8 cellular contexts compared by ENCODE assay signal in the genomic region with DNA sequence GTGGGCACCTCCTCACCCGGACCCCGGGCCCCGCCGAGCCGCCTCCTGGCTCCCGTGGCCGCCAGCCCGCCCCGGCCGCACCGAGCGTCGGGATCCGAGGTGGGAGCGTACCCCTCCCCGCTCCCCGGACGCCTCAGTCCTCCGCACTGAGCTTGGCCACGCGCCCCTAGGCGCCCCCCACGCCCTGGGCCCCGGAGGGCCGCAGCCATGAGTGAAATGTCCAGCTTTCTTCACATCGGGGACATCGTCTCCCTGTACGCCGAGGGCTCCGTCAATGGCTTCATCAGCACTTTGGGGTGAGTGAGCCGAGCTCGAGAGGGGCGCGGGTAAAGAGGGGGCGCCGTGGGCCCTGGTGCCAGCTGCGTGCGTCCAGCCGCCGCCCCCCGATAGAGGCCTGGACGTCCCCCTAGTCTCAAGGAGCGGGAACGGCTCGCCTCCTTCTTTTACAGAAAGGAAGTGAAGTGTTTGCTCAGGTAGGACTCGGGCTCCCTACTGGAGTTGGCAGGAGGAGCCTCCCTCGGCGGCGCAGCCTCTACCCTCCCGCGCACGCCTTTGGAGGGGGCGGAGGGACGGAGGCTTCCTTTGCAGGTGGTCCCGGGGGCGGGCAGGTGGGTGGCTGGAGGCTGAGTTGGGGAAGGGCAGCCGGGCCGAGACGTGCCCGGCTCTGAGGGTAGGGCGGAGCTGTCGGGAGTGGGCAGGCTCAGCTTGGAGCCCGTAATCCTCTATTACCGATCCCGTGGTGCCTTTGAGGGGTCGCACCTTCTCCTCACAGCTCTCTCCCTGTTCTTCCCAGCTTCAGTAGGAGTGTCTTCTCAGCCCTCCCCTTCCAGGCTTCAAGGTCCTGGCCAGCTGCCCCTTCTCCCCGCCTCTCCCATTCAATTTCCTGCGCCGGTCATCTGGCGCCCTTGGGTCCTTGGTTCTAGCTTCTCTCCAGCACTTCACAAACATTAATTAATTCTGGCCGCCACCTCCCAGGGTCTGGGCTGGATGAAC. TPM values are rescaled to one million over a fixed set of nuclear protein-coding genes. Genes with fewer than 3 reads are reported as not detected.
A peak's percentile ranks its signal among the peaks of the same experiment; 100 is the strongest.
DNase-seq lines count a peak whose midpoint lies in the region; ATAC-seq and TF ChIP-seq lines count a peak whose summit lies in the region.

No MANE protein-coding gene starts in this region.

- H3K4me3 ChIP-seq in CD8-positive, alpha-beta T cell (ENCODE audit: low read depth, low read length): peak overlapping the region; percentile 79
- peak overlapping the region; percentile 66 for H3K4me3 ChIP-seq in WI38 (ENCODE audit: low read depth, low read length)
- peak overlapping the region; percentile 86 for H3K4me3 ChIP-seq in coronary artery
- peak overlapping the region; percentile 55 for H3K4me3 ChIP-seq in mesodermal cell (ENCODE audit: extremely low read depth, insufficient read depth, low read length, poor library complexity, severe bottlenecking)
- peak overlapping the region; percentile 57 to 71 for H3K4me3 ChIP-seq in stomach smooth muscle (ENCODE audit: low read length in 2 of 2)

- H3K4me3 Mint-ChIP-seq in CD8-positive, alpha-beta T cell: peak overlapping the region; percentile 87
- peak overlapping the region; percentile 87 to 98 (median 94) for H3K4me3 Mint-ChIP-seq in IgD-negative memory B cell

- H3K27me3 ChIP-seq in CD8-positive, alpha-beta T cell (ENCODE audit: insufficient read depth, low read length): no peaks in the 10 kb centered on the region
- H3K27me3 ChIP-seq in stomach smooth muscle (ENCODE audit: control insufficient read depth in 1 of 2, insufficient read depth in 2 of 2, low read length in 2 of 2): peaks cover 28 to 31% of the 10 kb centered on the region in 2 donors

- peak in 4 of 7 experiments; percentile 37 to 68 (median 42) for DNase-seq in CD8-positive, alpha-beta T cell
- DNase-seq in coronary artery (ENCODE audit: low spot score) (no peak), NCI-H1694 (lab: John Stamatoyannopoulos, UW) (no peak)

- peaks cover 38% of the 10 kb centered on the region for H3K4me1 ChIP-seq in CD8-positive, alpha-beta T cell (ENCODE audit: insufficient read depth, low read length)
- H3K4me1 ChIP-seq in mesodermal cell (ENCODE audit: control insufficient read depth, insufficient read depth, low read length, poor library complexity, severe bottlenecking) (peaks cover 11% of the 10 kb centered on the region), stomach smooth muscle (ENCODE audit: control insufficient read depth, insufficient read depth, low read length) (peaks cover 27% of the 10 kb centered on the region)

- CTCF ChIA-PET in CD8-positive, alpha-beta T cell (lab: Charles Lee): interaction anchor here (0.6 to 2.5 kb wide), 9 partner anchors 8 to 79 kb away, joined by 3 to 10 read pairs (median 5); no protein-coding TSS in a partner anchor

- intact Hi-C loops in CD8-positive, alpha-beta T cell (cut with DNase I, micrococcal nuclease): loop anchor here (1.0 to 5.0 kb wide), 7 partner anchors 12 to 1636 kb away; a partner anchor contains a TSS

- H3K36me3 ChIP-seq in CD8-positive, alpha-beta T cell (ENCODE audit: insufficient read depth, low read length): peaks cover 4% of the 10 kb centered on the region
- H3K36me3 ChIP-seq in mesodermal cell (ENCODE audit: control insufficient read depth, insufficient read depth, low read length) (no peaks in the 10 kb centered on the region), stomach smooth muscle (ENCODE audit: control insufficient read depth in 2 of 2, insufficient read depth in 2 of 2, low read length in 2 of 2) (no peaks in the 10 kb centered on the region)

- peak overlapping the region; percentile 91 for H3K27ac Mint-ChIP-seq in CD8-positive, alpha-beta T cell
- H3K27ac Mint-ChIP-seq in IgD-negative memory B cell: peak overlapping the region; percentile 70 to 95 (median 86)

- H3K9ac ChIP-seq in stomach smooth muscle (ENCODE audit: low read length in 2 of 2): peak overlapping the region; percentile 38 to 51

- H3K4me1 Mint-ChIP-seq in CD8-positive, alpha-beta T cell (ENCODE audit: low read depth): peaks cover 61% of the 10 kb centered on the region
- peaks cover 28 to 42% (median 41%) of the 10 kb centered on the region in 3 donors for H3K4me1 Mint-ChIP-seq in IgD-negative memory B cell

- H3K36me3 Mint-ChIP-seq in CD8-positive, alpha-beta T cell: peaks cover 18% of the 10 kb centered on the region
- H3K36me3 Mint-ChIP-seq in IgD-negative memory B cell: peaks cover 1% of the 10 kb centered on the region

- no peak for TF ChIP-seq CTCF in CD8-positive, alpha-beta T cell (IDR thresholded peaks at IDR 0.05)
- TF ChIP-seq CTCF in WI38 (IDR thresholded peaks at IDR 0.05; ENCODE audit: low read depth, low read length) (no peak), coronary artery (IDR thresholded peaks at IDR 0.05) (no peak)

- peak; percentile 23 for ATAC-seq in CD8-positive, alpha-beta T cell
- ATAC-seq in GM21360 (IDR thresholded peaks at IDR 0.05; ENCODE audit: unreplicated experiment): peak; percentile 17

- no peaks in the 10 kb centered on the region for H3K9me3 ChIP-seq in CD8-positive, alpha-beta T cell (ENCODE audit: low read length)
- H3K9me3 ChIP-seq in mesodermal cell (ENCODE audit: control insufficient read depth, low read length) (no peaks in the 10 kb centered on the region), stomach smooth muscle (ENCODE audit: control insufficient read depth in 2 of 2, low read length in 2 of 2) (no peaks in the 10 kb centered on the region)

- WGBS in mesodermal cell (ENCODE audit: insufficient coverage in 2 of 2), 2 experiments: 3 to 5% methylated on average over 45 to 66 of the region's 71 CpGs

- POLR2A ChIA-PET in CD8-positive, alpha-beta T cell (lab: Charles Lee): interaction anchor here (0.7 to 2.2 kb wide), 11 partner anchors 10 to 193 kb away, joined by 3 to 18 read pairs (median 5); a partner anchor contains a TSS

- no peaks in the 10 kb centered on the region for H3K27me3 Mint-ChIP-seq in CD8-positive, alpha-beta T cell (ENCODE audit: low read depth)
- no peaks in the 10 kb centered on the region for H3K27me3 Mint-ChIP-seq in IgD-negative memory B cell

- peak overlapping the region; percentile 78 for H3K27ac ChIP-seq in CD8-positive, alpha-beta T cell (ENCODE audit: low read depth, low read length)
- H3K27ac ChIP-seq in coronary artery (peak overlapping the region; percentile 38 to 89), mesodermal cell (ENCODE audit: low read depth, low read length, severe bottlenecking) (no peak overlapping the region), stomach smooth muscle (ENCODE audit: low read length) (no peak overlapping the region)

- no peaks in the 10 kb centered on the region for H3K9me3 Mint-ChIP-seq in CD8-positive, alpha-beta T cell
- no peaks in the 10 kb centered on the region for H3K9me3 Mint-ChIP-seq in IgD-negative memory B cell

RNA-seq across cellular contexts. Expression of a gene that starts 0.6 kb away (rescaled TPM):
- total RNA-seq in CD8-positive, alpha-beta T cell: 10 to 100 TPM; 39.5 to 40.1 TPM
- polyA plus RNA-seq in IgD-negative memory B cell: 6.7 TPM
- polyA plus RNA-seq in mesodermal cell (2013, experiment 1 of 2): 6.4 TPM
- polyA plus RNA-seq in mesodermal cell (2013, experiment 2 of 2): 4.6 TPM

RNA-seq across cellular contexts. Expression of a gene that starts 41.6 kb away (rescaled TPM):
- total RNA-seq in CD8-positive, alpha-beta T cell: 10 to 100 TPM; 44.8 to 46.5 TPM
- 40.6 TPM for polyA plus RNA-seq in IgD-negative memory B cell
- 36.4 TPM for polyA plus RNA-seq in mesodermal cell (2013, experiment 1 of 2)
- 29.6 TPM for polyA plus RNA-seq in mesodermal cell (2013, experiment 2 of 2)

Comparison
In these comparisons a context has a peak if more than half of its experiments do, and no peak if none do; other contexts are left out.
1. DNase-seq: peak in CD8-positive, alpha-beta T cell (4 of 7); none in coronary artery (single experiment) and NCI-H1694 (single experiment).
2. H3K27ac ChIP-seq: peak in CD8-positive, alpha-beta T cell (single experiment) and coronary artery (2 of 2); none in mesodermal cell (single experiment) and stomach smooth muscle (single experiment).
3. Peak in every context shown above with its lines, with median percentiles within 50 percentile points of each other: H3K4me3 ChIP-seq.